Comparison of ENCODE assay signal across 1 cellular context in the genomic region with DNA sequence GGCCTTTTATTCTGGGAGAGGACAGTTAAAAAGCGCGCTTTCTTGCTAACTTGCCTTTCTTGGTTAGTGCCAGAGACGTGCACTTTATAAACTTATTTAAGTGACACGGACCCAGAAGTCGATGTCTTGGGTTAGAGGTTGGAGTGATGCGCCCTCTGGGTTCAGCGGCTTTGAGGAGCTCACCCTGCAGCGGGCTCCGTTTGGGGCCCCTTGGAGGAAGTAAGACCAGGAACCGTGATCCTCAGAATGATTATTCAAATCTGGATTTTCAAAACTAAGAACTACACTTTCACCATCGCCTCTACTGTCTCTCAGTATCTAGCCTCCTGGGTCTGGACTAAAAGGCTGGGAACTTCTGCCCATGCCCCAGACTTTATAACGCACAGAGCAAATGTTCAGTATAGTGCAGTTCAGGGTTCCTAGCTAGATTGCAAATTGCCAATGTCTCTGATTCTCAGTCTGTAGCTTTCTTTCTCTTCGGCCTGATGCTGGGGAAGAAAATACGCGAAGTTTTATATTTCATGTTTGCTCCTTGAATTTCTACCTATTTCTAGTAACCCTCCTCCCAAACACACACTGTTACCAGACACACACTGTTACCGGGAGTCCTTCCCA.
TF ChIP-seq lines count a peak whose summit lies in the region.

No MANE protein-coding gene starts in this region.

TF ChIP-seq in K562, 482 proteins besides CTCF, POLR2A, EP300 and RAD21 (continued from another document):
- TF ChIP-seq, protein P1, sequence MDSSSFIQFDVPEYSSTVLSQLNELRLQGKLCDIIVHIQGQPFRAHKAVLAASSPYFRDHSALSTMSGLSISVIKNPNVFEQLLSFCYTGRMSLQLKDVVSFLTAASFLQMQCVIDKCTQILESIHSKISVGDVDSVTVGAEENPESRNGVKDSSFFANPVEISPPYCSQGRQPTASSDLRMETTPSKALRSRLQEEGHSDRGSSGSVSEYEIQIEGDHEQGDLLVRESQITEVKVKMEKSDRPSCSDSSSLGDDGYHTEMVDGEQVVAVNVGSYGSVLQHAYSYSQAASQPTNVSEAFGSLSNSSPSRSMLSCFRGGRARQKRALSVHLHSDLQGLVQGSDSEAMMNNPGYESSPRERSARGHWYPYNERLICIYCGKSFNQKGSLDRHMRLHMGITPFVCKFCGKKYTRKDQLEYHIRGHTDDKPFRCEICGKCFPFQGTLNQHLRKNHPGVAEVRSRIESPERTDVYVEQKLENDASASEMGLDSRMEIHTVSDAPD (CRISPR knock-in tag; IDR thresholded peaks at IDR 0.05), result no peak
- TF ChIP-seq ZNF764 (CRISPR knock-in tag; IDR thresholded peaks at IDR 0.05; ENCODE audit: low read depth) (no peak), DACH1 (IDR thresholded peaks at IDR 0.05; ENCODE audit: partially characterized antibody) (no peak), JUN (IDR thresholded peaks at IDR 0.05; ENCODE audit: borderline replicate concordance, low read depth, low read length) (no peak), JUN (CRISPR knock-in tag; IDR thresholded peaks at IDR 0.05; ENCODE audit: borderline replicate concordance) (no peak), NR1H2 (CRISPR knock-in tag; IDR thresholded peaks at IDR 0.05) (no peak), RBM15 (IDR thresholded peaks at IDR 0.05; ENCODE audit: insufficient read depth, low read length) (no peak), PBX2 (CRISPR knock-in tag; IDR thresholded peaks at IDR 0.05; ENCODE audit: low read depth) (no peak), PBX2 (tag; conservative IDR thresholded peaks at IDR 0.05; ENCODE audit: low read depth) (no peak), ZNF324 (CRISPR knock-in tag; IDR thresholded peaks at IDR 0.05) (no peak), MNT (conservative IDR thresholded peaks at IDR 0.05) (no peak), SMAD4 (CRISPR knock-in tag; conservative IDR thresholded peaks at IDR 0.05) (no peak), POU5F1 (IDR thresholded peaks at IDR 0.05; ENCODE audit: borderline replicate concordance, low read depth, low read length, partially characterized antibody) (no peak), SIRT6 (IDR thresholded peaks at IDR 0.05; ENCODE audit: low read depth, low read length) (no peak), GTF3C2 (IDR thresholded peaks at IDR 0.05; ENCODE audit: borderline replicate concordance, extremely low read depth, insufficient read length) (no peak), BRD4 (IDR thresholded peaks at IDR 0.05) (no peak), ZNF253 (CRISPR knock-in tag; conservative IDR thresholded peaks at IDR 0.05) (no peak), ZHX1 (conservative IDR thresholded peaks at IDR 0.05; ENCODE audit: low read length) (no peak), CBFA2T2 (conservative IDR thresholded peaks at IDR 0.05) (no peak), SMARCE1 (IDR thresholded peaks at IDR 0.05) (no peak)
- TF ChIP-seq, protein P2, sequence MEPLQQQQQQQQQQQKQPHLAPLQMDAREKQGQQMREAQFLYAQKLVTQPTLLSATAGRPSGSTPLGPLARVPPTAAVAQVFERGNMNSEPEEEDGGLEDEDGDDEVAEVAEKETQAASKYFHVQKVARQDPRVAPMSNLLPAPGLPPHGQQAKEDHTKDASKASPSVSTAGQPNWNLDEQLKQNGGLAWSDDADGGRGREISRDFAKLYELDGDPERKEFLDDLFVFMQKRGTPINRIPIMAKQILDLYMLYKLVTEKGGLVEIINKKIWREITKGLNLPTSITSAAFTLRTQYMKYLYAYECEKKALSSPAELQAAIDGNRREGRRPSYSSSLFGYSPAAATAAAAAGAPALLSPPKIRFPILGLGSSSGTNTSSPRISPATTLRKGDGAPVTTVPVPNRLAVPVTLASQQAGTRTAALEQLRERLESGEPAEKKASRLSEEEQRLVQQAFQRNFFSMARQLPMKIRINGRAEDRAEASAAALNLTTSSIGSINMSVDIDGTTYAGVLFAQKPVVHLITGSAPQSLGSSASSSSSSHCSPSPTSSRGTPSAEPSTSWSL (CRISPR knock-in tag; IDR thresholded peaks at IDR 0.05; ENCODE audit: borderline replicate concordance), result no peak
TF ChIP-seq in K562: peak in this region for 0.
